Comparison of ENCODE assay signal across 8 cellular contexts in the genomic region with DNA sequence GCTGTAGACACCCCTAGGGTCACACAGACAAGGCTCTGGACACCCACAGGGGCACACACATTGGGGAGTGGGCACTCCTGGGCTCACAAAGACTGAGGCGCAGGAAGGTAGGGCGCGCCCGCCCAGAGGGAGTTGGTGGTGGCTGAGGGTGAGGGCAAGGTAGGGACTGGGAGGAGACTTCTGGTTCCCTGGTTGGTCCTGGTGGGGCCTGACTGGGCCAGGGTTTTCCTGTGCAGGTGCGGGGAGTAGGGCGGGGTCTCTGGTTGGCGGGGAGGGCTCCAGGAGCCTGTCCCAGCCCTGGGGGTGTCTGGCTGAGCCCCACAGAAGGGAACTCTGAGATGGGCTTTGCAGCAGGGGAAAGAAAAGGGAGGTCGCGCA. TPM values are rescaled to one million over a fixed set of nuclear protein-coding genes. Genes with fewer than 3 reads are reported as not detected.
DNase-seq lines count a peak whose midpoint lies in the region; ATAC-seq lines count a peak whose summit lies in the region.

No MANE protein-coding gene starts in this region.

- H3K27ac ChIP-seq in iPS DF 6.9 (ENCODE audit: low read length): no peak overlapping the region

- POLR2A ChIA-PET in activated naive CD8-positive, alpha-beta T cell treated with anti-CD3 and anti-CD28 coated beads, Interleukin-2, amount 10 ng/mL, durations not matched to agents 7 days and 5 days (lab: Charles Lee): interaction anchor here (0.6 to 2.4 kb wide), 10 partner anchors 10 to 261 kb away, joined by 3 to 22 read pairs (median 3); a partner anchor contains a TSS

- H3K4me1 ChIP-seq in iPS DF 6.9 (ENCODE audit: control insufficient read depth, insufficient read depth, low read length): no peaks in the 10 kb centered on the region

- WGBS in iPS DF 6.9 (ENCODE audit: insufficient coverage, insufficient read length): no CpG with 5 or more reads among the region's 9 CpGs

- no peaks in the 10 kb centered on the region for H3K36me3 ChIP-seq in iPS DF 6.9 (ENCODE audit: control insufficient read depth, insufficient read depth, low read length)

- peak; percentile 23 for ATAC-seq in activated naive CD8-positive, alpha-beta T cell treated with anti-CD3 and anti-CD28 coated beads, Interleukin-2, amount 10 ng/mL, durations not matched to agents 7 days and 5 days (ENCODE audit: low read depth)
- ATAC-seq in stimulated activated effector memory CD8-positive, alpha-beta T cell treated with anti-CD3 and anti-CD28 coated beads, Interleukin-12 subunit alpha, Interleukin-12 subunit beta, amount 100 ng/mL, for 72 hours: peak; percentile 27

- H3K4me3 ChIP-seq in iPS DF 6.9 (ENCODE audit: low read length): peak overlapping the region; percentile 95

- H3K9me3 ChIP-seq in iPS DF 6.9 (ENCODE audit: control insufficient read depth, insufficient read depth, low read length): no peaks in the 10 kb centered on the region

- H3K4me3 Mint-ChIP-seq in activated naive CD8-positive, alpha-beta T cell treated with anti-CD3 and anti-CD28 coated beads, Interleukin-2, amount 10 ng/mL, durations not matched to agents 7 days and 5 days: peak overlapping the region; percentile 93
- peak overlapping the region; percentile 83 for H3K4me3 Mint-ChIP-seq in stimulated activated effector memory CD8-positive, alpha-beta T cell treated with anti-CD3 and anti-CD28 coated beads, Interleukin-12 subunit alpha, Interleukin-12 subunit beta, amount 100 ng/mL, for 72 hours

- no peaks in the 10 kb centered on the region for H3K27me3 Mint-ChIP-seq in activated naive CD8-positive, alpha-beta T cell treated with anti-CD3 and anti-CD28 coated beads, Interleukin-2, amount 10 ng/mL, durations not matched to agents 7 days and 5 days

- H3K27me3 ChIP-seq in iPS DF 6.9 (ENCODE audit: control insufficient read depth, insufficient read depth, low read length): no peaks in the 10 kb centered on the region

- DNase-seq in activated CD8-positive, alpha-beta memory T cell treated with anti-CD3 and anti-CD28 coated beads, Interleukin-2, amount 50 U/mL, for 48 hours: peak; percentile 59
- DNase-seq in activated CD8-positive, alpha-beta memory T cell treated with anti-CD3 and anti-CD28 coated beads, Interleukin-2, amount 50 U/mL, for 4 hours: no peak
- peak; percentile 27 for DNase-seq in HK-2 (ENCODE audit: unreplicated experiment)
- no peak for DNase-seq in activated naive CD8-positive, alpha-beta T cell treated with anti-CD3 and anti-CD28 coated beads, Interleukin-2, amount 10 ng/mL, durations not matched to agents 7 days and 5 days
- DNase-seq in iPS DF 6.9 (ENCODE audit: low read depth, low spot score): no peak
- no peak for DNase-seq in stimulated activated effector memory CD8-positive, alpha-beta T cell treated with anti-CD3 and anti-CD28 coated beads, Interleukin-12 subunit alpha, Interleukin-12 subunit beta, amount 100 ng/mL, for 72 hours (ENCODE audit: low spot score in 2 of 2)
- no peak for DNase-seq in effector CD4-positive, alpha-beta T cell
- DNase-seq in middle frontal gyrus (ENCODE audit: extremely low spot score, low spot score): no peak

- H3K4me1 Mint-ChIP-seq in activated naive CD8-positive, alpha-beta T cell treated with anti-CD3 and anti-CD28 coated beads, Interleukin-2, amount 10 ng/mL, durations not matched to agents 7 days and 5 days: peaks cover 23% of the 10 kb centered on the region
- H3K4me1 Mint-ChIP-seq in stimulated activated effector memory CD8-positive, alpha-beta T cell treated with anti-CD3 and anti-CD28 coated beads, Interleukin-12 subunit alpha, Interleukin-12 subunit beta, amount 100 ng/mL, for 72 hours: peaks cover 16% of the 10 kb centered on the region

- peaks cover 6% of the 10 kb centered on the region for H3K36me3 Mint-ChIP-seq in activated naive CD8-positive, alpha-beta T cell treated with anti-CD3 and anti-CD28 coated beads, Interleukin-2, amount 10 ng/mL, durations not matched to agents 7 days and 5 days
- no peaks in the 10 kb centered on the region for H3K36me3 Mint-ChIP-seq in stimulated activated effector memory CD8-positive, alpha-beta T cell treated with anti-CD3 and anti-CD28 coated beads, Interleukin-12 subunit alpha, Interleukin-12 subunit beta, amount 100 ng/mL, for 72 hours

- H3K9me3 Mint-ChIP-seq in activated naive CD8-positive, alpha-beta T cell treated with anti-CD3 and anti-CD28 coated beads, Interleukin-2, amount 10 ng/mL, durations not matched to agents 7 days and 5 days: no peaks in the 10 kb centered on the region
- no peaks in the 10 kb centered on the region for H3K9me3 Mint-ChIP-seq in stimulated activated effector memory CD8-positive, alpha-beta T cell treated with anti-CD3 and anti-CD28 coated beads, Interleukin-12 subunit alpha, Interleukin-12 subunit beta, amount 100 ng/mL, for 72 hours

- peak overlapping the region; percentile 92 for H3K27ac Mint-ChIP-seq in activated naive CD8-positive, alpha-beta T cell treated with anti-CD3 and anti-CD28 coated beads, Interleukin-2, amount 10 ng/mL, durations not matched to agents 7 days and 5 days
- H3K27ac Mint-ChIP-seq in stimulated activated effector memory CD8-positive, alpha-beta T cell treated with anti-CD3 and anti-CD28 coated beads, Interleukin-12 subunit alpha, Interleukin-12 subunit beta, amount 100 ng/mL, for 72 hours: peak overlapping the region; percentile 89

RNA-seq across cellular contexts. Expression of a gene that starts 6.7 kb away (rescaled TPM):
- 100 to 1,000 TPM; 142 to 146 TPM for total RNA-seq in activated naive CD8-positive, alpha-beta T cell treated with anti-CD3 and anti-CD28 coated beads, Interleukin-2, amount 10 ng/mL, durations not matched to agents 7 days and 5 days

RNA-seq across cellular contexts. Expression of a gene that starts 19.7 kb away (rescaled TPM):
- total RNA-seq in activated naive CD8-positive, alpha-beta T cell treated with anti-CD3 and anti-CD28 coated beads, Interleukin-2, amount 10 ng/mL, durations not matched to agents 7 days and 5 days: 10 to 100 TPM; 25.4 to 26.8 TPM

Comparison
In these comparisons a context has a peak if more than half of its experiments do, and no peak if none do; other contexts are left out.
1. DNase-seq: peak in activated CD8-positive, alpha-beta memory T cell treated with anti-CD3 and anti-CD28 coated beads, Interleukin-2, amount 50 U/mL, for 48 hours (single experiment) and HK-2 (single experiment); none in activated CD8-positive, alpha-beta memory T cell treated with anti-CD3 and anti-CD28 coated beads, Interleukin-2, amount 50 U/mL, for 4 hours (single experiment), activated naive CD8-positive, alpha-beta T cell treated with anti-CD3 and anti-CD28 coated beads, Interleukin-2, amount 10 ng/mL, durations not matched to agents 7 days and 5 days (single experiment), iPS DF 6.9 (single experiment), stimulated activated effector memory CD8-positive, alpha-beta T cell treated with anti-CD3 and anti-CD28 coated beads, Interleukin-12 subunit alpha, Interleukin-12 subunit beta, amount 100 ng/mL, for 72 hours (0 of 2), effector CD4-positive, alpha-beta T cell (single experiment) and middle frontal gyrus (single experiment).